ENCODE assay signal across 18 cellular contexts in genomic region chr10:103720328-103720963, GRCh38.
DNase-seq lines count a peak whose midpoint lies in the region; ATAC-seq and TF ChIP-seq lines count a peak whose summit lies in the region.
"Had no signal": no experiment of that assay in that cellular context is flagged by ENCODE, and none has a peak within 500 bp of the region (broad histone marks: within the 10 kb centered on the region; RNA-seq: fewer than 3 reads in every experiment).

No MANE protein-coding gene starts in this region.

- H3K36me3 ChIP-seq in GM23338 (ENCODE audit: insufficient read depth) (no peaks in the 10 kb centered on the region), SK-N-SH (replicated peaks in 1 of 2; ENCODE audit: control insufficient read depth in 1 of 2, insufficient read depth in 2 of 2, low read length in 1 of 2) (no peaks in the 10 kb centered on the region), transverse colon (no peaks in the 10 kb centered on the region)
- H3K36me3 ChIP-seq: neural progenitor cell had no signal

- H3K4me3 ChIP-seq in GM23338 (no peak overlapping the region), SK-N-SH (ENCODE audit: low read depth in 2 of 2, low read length in 1 of 2) (no peak overlapping the region), transverse colon (no peak overlapping the region)
- H3K4me3 ChIP-seq: neural progenitor cell had no signal

- H3K27ac ChIP-seq in GM23338 (ENCODE audit: low read depth) (no peak overlapping the region), SK-N-SH (ENCODE audit: low read depth in 2 of 2, low read length in 1 of 2) (peak overlapping the region in 1 of 2 experiments; percentile 93; a peak in 2 of 4 replicates), transverse colon (no peak overlapping the region)
- H3K27ac ChIP-seq: neural progenitor cell had no signal

- in situ Hi-C loops in transverse colon (cut with MboI; ENCODE audit: low pct_ligation_motif_present in 1 of 4, low pct_unique_long_range_greater_than_20kb in 1 of 4, low sequenced_read_pairs in 3 of 4), result no loop called here

- H3K4me1 Mint-ChIP-seq in GM23338 (peaks cover 14% of the 10 kb centered on the region), progenitor cell of endocrine pancreas (ENCODE audit: low read depth) (peaks cover 14% of the 10 kb centered on the region)

- H3K4me1 ChIP-seq in GM23338 (ENCODE audit: insufficient read depth), result no peaks in the 10 kb centered on the region; the same call in 1 of the 2 replicates
- peaks cover 21 to 64% of the 10 kb centered on the region in 2 experiments; a peak in 2 of 4 replicates for H3K4me1 ChIP-seq in SK-N-SH (ENCODE audit: control insufficient read depth in 1 of 2, insufficient read depth in 2 of 2, low read depth in 1 of 2, low read length in 1 of 2)
- peaks cover 0 to 6% (median 4%) of the 10 kb centered on the region in 4 donors for H3K4me1 ChIP-seq in transverse colon

- H3K27me3 Mint-ChIP-seq in GM23338 (ENCODE audit: insufficient read depth, low read depth, poor library complexity), result peaks cover 5% of the 10 kb centered on the region
- H3K27me3 Mint-ChIP-seq in progenitor cell of endocrine pancreas, result no peaks in the 10 kb centered on the region

- TF ChIP-seq RAD21 in SK-N-SH (IDR thresholded peaks at IDR 0.05; ENCODE audit: low read length), result peak; percentile 21; the same call in 1 of the 2 replicates

- DNase-seq in GM23338 (ENCODE audit: low spot score) (no peak), SK-N-SH (peak; percentile 79), left ventricle myocardium superior (peak; percentile 47), progenitor cell of endocrine pancreas (ENCODE audit: low spot score, unreplicated experiment) (no peak), transverse colon (no peak), mucosa of gallbladder (ENCODE audit: low spot score) (no peak), NCI-H2227 (lab: John Stamatoyannopoulos, UW; ENCODE audit: unreplicated experiment) (no peak)
- DNase-seq: activated CD4-positive, alpha-beta T cell treated with anti-CD3 and anti-CD28 coated beads, Interleukin-2, amount 50 U/mL, for 1 hour; activated T-cell treated with anti-CD3 and anti-CD28 coated beads, Interleukin-2, amount 50 U/mL, for 1 hour; GDM1; MM.1S; NCI-H187; NCI-H524; retina had no signal

- no peak overlapping the region for H3K27ac Mint-ChIP-seq in GM23338
- H3K27ac Mint-ChIP-seq in progenitor cell of endocrine pancreas, result peak overlapping the region; percentile 35
- H3K27ac Mint-ChIP-seq: activated naive CD4-positive, alpha-beta T cell treated with anti-CD3 and anti-CD28 coated beads for 36 hours; dendritic cell treated with granulocyte-macrophage colony-stimulating factor and Interleukin-4, amounts not matched to agents 40 ng/mL and 50 ng/mL, for 4 days; neural progenitor cell had no signal

- H3K36me3 Mint-ChIP-seq in GM23338 (ENCODE audit: low read depth) (no peaks in the 10 kb centered on the region), progenitor cell of endocrine pancreas (ENCODE audit: insufficient read depth) (peaks cover 24% of the 10 kb centered on the region)

- 75% methylated on average over 11 of the region's 17 CpGs for WGBS in SK-N-SH (ENCODE audit: low lambda C conversion rate)
- WGBS in transverse colon (ENCODE audit: low coverage in 1 of 2), 2 donors, result 85% methylated on average over 16 of the region's 17 CpGs; no CpG with 5 or more reads in 1 of the 2 donors

- H3K9me2 ChIP-seq in GM23338 (ENCODE audit: insufficient read depth) (no peaks in the 10 kb centered on the region), SK-N-SH (no peaks in the 10 kb centered on the region)

- TF ChIP-seq POLR2A in transverse colon (IDR thresholded peaks at IDR 0.05), result no peak

- TF ChIP-seq CTCF in GM23338 (conservative IDR thresholded peaks at IDR 0.05; ENCODE audit: low read depth in 2 of 2), result no peak
- no peak for TF ChIP-seq CTCF in SK-N-SH (IDR thresholded peaks at IDR 0.05)
- no peak for TF ChIP-seq CTCF in progenitor cell of endocrine pancreas (IDR thresholded peaks at IDR 0.05; ENCODE audit: unreplicated experiment)
- no peak for TF ChIP-seq CTCF in transverse colon (IDR thresholded peaks at IDR 0.05)

- H3K9me3 Mint-ChIP-seq in GM23338, result no peaks in the 10 kb centered on the region
- H3K9me3 Mint-ChIP-seq in progenitor cell of endocrine pancreas (ENCODE audit: low read depth), result no peaks in the 10 kb centered on the region
- H3K9me3 Mint-ChIP-seq: activated naive CD4-positive, alpha-beta T cell treated with anti-CD3 and anti-CD28 coated beads for 36 hours; dendritic cell treated with granulocyte-macrophage colony-stimulating factor and Interleukin-4, amounts not matched to agents 40 ng/mL and 50 ng/mL, for 4 days; neural progenitor cell had no signal

- H3K27me3 ChIP-seq in GM23338 (ENCODE audit: insufficient read depth) (no peaks in the 10 kb centered on the region), SK-N-SH (ENCODE audit: insufficient read depth) (no peaks in the 10 kb centered on the region), transverse colon (no peaks in the 10 kb centered on the region)
- H3K27me3 ChIP-seq: neural progenitor cell had no signal

- intact Hi-C loops in left ventricle myocardium superior (cut with micrococcal nuclease) (no loop called here), transverse colon (cut with DNase I; ENCODE audit: low total_unique reads) (no loop called here)

- H4K20me1 ChIP-seq in GM23338 (replicated peaks; ENCODE audit: insufficient read depth), result no peaks in the 10 kb centered on the region
- H4K20me1 ChIP-seq in SK-N-SH (ENCODE audit: insufficient read depth), result no peaks in the 10 kb centered on the region

- POLR2A ChIA-PET in SK-N-SH (lab: Yijun Ruan, JAX), result interaction anchor here (1.8 kb wide), 1 partner anchor 13 kb away, joined by 7 read pairs; no protein-coding TSS in a partner anchor

- H3K4me2 ChIP-seq in GM23338 (no peak overlapping the region), SK-N-SH (no peak overlapping the region)
- H3K4me2 ChIP-seq: neural progenitor cell had no signal

- H3K4me3 Mint-ChIP-seq in GM23338, result no peak overlapping the region
- H3K4me3 Mint-ChIP-seq in progenitor cell of endocrine pancreas (ENCODE audit: low read depth), result no peak overlapping the region
- H3K4me3 Mint-ChIP-seq: activated naive CD4-positive, alpha-beta T cell treated with anti-CD3 and anti-CD28 coated beads for 36 hours; dendritic cell treated with granulocyte-macrophage colony-stimulating factor and Interleukin-4, amounts not matched to agents 40 ng/mL and 50 ng/mL, for 4 days; neural progenitor cell had no signal

- no peak overlapping the region for H3K9ac ChIP-seq in SK-N-SH
- H3K9ac ChIP-seq: neural progenitor cell had no signal

- TF ChIP-seq EP300 in SK-N-SH (IDR thresholded peaks at IDR 0.05; ENCODE audit: borderline replicate concordance in 1 of 2, low read depth in 1 of 2, low read length in 1 of 2) (peak; percentile 7 to 89; a peak in 2 of 4 replicates), transverse colon (IDR thresholded peaks at IDR 0.05; ENCODE audit: low read depth) (no peak)

- ATAC-seq in GM23338 (peak; percentile 22; the same call in 1 of the 3 replicates), left ventricle myocardium superior (peak; percentile 62), HG02884 (IDR thresholded peaks at IDR 0.05; ENCODE audit: unreplicated experiment) (no peak)

- H3F3A ChIP-seq in GM23338 (replicated peaks; ENCODE audit: low read depth) (no peaks in the 10 kb centered on the region), SK-N-SH (replicated peaks; ENCODE audit: insufficient read depth) (no peaks in the 10 kb centered on the region)

- no peaks in the 10 kb centered on the region for H3K9me3 ChIP-seq in SK-N-SH
- H3K9me3 ChIP-seq in transverse colon, result no peaks in the 10 kb centered on the region

- H2AFZ ChIP-seq in GM23338 (no peak overlapping the region), SK-N-SH (ENCODE audit: low read depth) (no peak overlapping the region)
- H2AFZ ChIP-seq: neural progenitor cell had no signal

- CTCF ChIA-PET in SK-N-SH (lab: Yijun Ruan, JAX), result interaction anchor here (0.9 to 1.9 kb wide), 10 partner anchors 10 to 187 kb away, joined by 3 to 9 read pairs (median 4); no protein-coding TSS in a partner anchor

- no peaks in the 10 kb centered on the region for H3K79me2 ChIP-seq in GM23338 (replicated peaks; ENCODE audit: insufficient read depth)
- H3K79me2 ChIP-seq in SK-N-SH (ENCODE audit: insufficient read depth), result no peaks in the 10 kb centered on the region

TF ChIP-seq in GM23338, 12 proteins besides CTCF, POLR2A, EP300 and RAD21:
- no peak for TF ChIP-seq EZH2 (IDR thresholded peaks at IDR 0.05; ENCODE audit: low read depth, unreplicated experiment)
- TF ChIP-seq CREB1 (CRISPR knock-in tag; IDR thresholded peaks at IDR 0.05; ENCODE audit: low read depth), result no peak
- TF ChIP-seq STAT1 (IDR thresholded peaks at IDR 0.05; ENCODE audit: unreplicated experiment), result no peak
- TF ChIP-seq JUNB (IDR thresholded peaks at IDR 0.05; ENCODE audit: unreplicated experiment), result no peak

TF ChIP-seq in SK-N-SH, 30 proteins besides CTCF, POLR2A, EP300 and RAD21 (continues in another document):
- TF ChIP-seq MEF2A (IDR thresholded peaks at IDR 0.05; ENCODE audit: borderline replicate concordance, low read depth) (no peak), TAF1 (IDR thresholded peaks at IDR 0.05; ENCODE audit: borderline replicate concordance, low read depth, low read length) (no peak), RXRA (IDR thresholded peaks at IDR 0.05; ENCODE audit: borderline replicate concordance, low read depth) (no peak), NFIC (IDR thresholded peaks at IDR 0.05; ENCODE audit: borderline replicate concordance) (no peak), CHD2 (IDR thresholded peaks at IDR 0.05; ENCODE audit: low read length, partially characterized antibody) (peak; percentile 70), RCOR1 (IDR thresholded peaks at IDR 0.05; ENCODE audit: low read length) (peak; percentile 81; the same call in 1 of the 2 replicates), TCF12 (IDR thresholded peaks at IDR 0.05) (peak; percentile 27; the same call in 1 of the 2 replicates), ELF1 (IDR thresholded peaks at IDR 0.05) (no peak), POLR2AphosphoS5 (IDR thresholded peaks at IDR 0.05; ENCODE audit: low read depth, low read length) (0 out of 2 replicates have a peak, but pooled peaks have one; percentile 13), FOXJ3 (CRISPR knock-in tag; IDR thresholded peaks at IDR 0.05) (peak; percentile 98), GATA2 (CRISPR knock-in tag; IDR thresholded peaks at IDR 0.05) (peak; percentile 95), RFX5 (IDR thresholded peaks at IDR 0.05; ENCODE audit: low read length) (peak; percentile 79), SIN3A (IDR thresholded peaks at IDR 0.05; ENCODE audit: borderline replicate concordance, low read depth, low read length) (no peak), JUND (IDR thresholded peaks at IDR 0.05) (no peak), GABPA (IDR thresholded peaks at IDR 0.05; ENCODE audit: low read depth) (no peak), MXI1 (IDR thresholded peaks at IDR 0.05; ENCODE audit: low read depth, low read length) (peak; percentile 79)

Comparison
In these comparisons a context has a peak if more than half of its experiments do, and no peak if none do; other contexts are left out.
1. DNase-seq: peak in SK-N-SH (single experiment) and left ventricle myocardium superior (single experiment); none in GM23338 (single experiment), progenitor cell of endocrine pancreas (single experiment), transverse colon (single experiment), mucosa of gallbladder (single experiment) and NCI-H2227 (single experiment).